ENCODE assay signal across 8 cellular contexts in genomic region chr3:129398803-129399144, GRCh38. TPM values are rescaled to one million over a fixed set of nuclear protein-coding genes. Genes with fewer than 3 reads are reported as not detected.
DNase-seq lines count a peak whose midpoint lies in the region; ATAC-seq, FAIRE-seq and TF ChIP-seq lines count a peak whose summit lies in the region.

No MANE protein-coding gene starts in this region.

- POLR2A ChIA-PET in activated CD8-positive, alpha-beta T cell treated with anti-CD3 and anti-CD28 coated beads for 36 hours (lab: Charles Lee): interaction anchor here (0.6 to 3.2 kb wide), 5 partner anchors 31 to 974 kb away, joined by 3 to 22 read pairs (median 4); a partner anchor contains a TSS

- peaks cover 19% of the 10 kb centered on the region for H3K36me3 Mint-ChIP-seq in activated CD8-positive, alpha-beta T cell treated with anti-CD3 and anti-CD28 coated beads for 36 hours (ENCODE audit: low read depth)

- DNase-seq in DMS 273 (lab: John Stamatoyannopoulos, UW; ENCODE audit: unreplicated experiment) (peak; percentile 60), DMS 273 treated with DMSO at 0.1 percent for 48 hours (lab: John Stamatoyannopoulos, UW) (no peak), fibroblast of villous mesenchyme (ENCODE audit: low read depth) (peak; percentile 47), pancreas (peak in 1 of 6 donors; percentile 58)
- peak; percentile 20 for DNase-seq in activated CD8-positive, alpha-beta T cell treated with anti-CD3 and anti-CD28 coated beads for 36 hours

- no peak for FAIRE-seq in pancreas (lab: Jason Lieb, UNC)

- H3K27ac Mint-ChIP-seq in activated CD8-positive, alpha-beta T cell treated with anti-CD3 and anti-CD28 coated beads for 36 hours: peak overlapping the region; percentile 98

- no peaks in the 10 kb centered on the region for H3K27me3 ChIP-seq in pancreas

- peak overlapping the region; percentile 92 for H3K4me3 Mint-ChIP-seq in activated CD8-positive, alpha-beta T cell treated with anti-CD3 and anti-CD28 coated beads for 36 hours

- peak overlapping the region; percentile 55 to 94 (median 90) for H3K27ac ChIP-seq in pancreas

- intact Hi-C loops in activated CD8-positive, alpha-beta T cell treated with anti-CD3 and anti-CD28 coated beads for 36 hours (cut with micrococcal nuclease): no loop called here
- intact Hi-C loops in pancreas (cut with DNase I): no loop called here

- no peaks in the 10 kb centered on the region for H3K27me3 Mint-ChIP-seq in activated CD8-positive, alpha-beta T cell treated with anti-CD3 and anti-CD28 coated beads for 36 hours

- ATAC-seq in HG03378 (IDR thresholded peaks at IDR 0.05; ENCODE audit: unreplicated experiment): peak; percentile 20
- peak; percentile 6 for ATAC-seq in activated CD8-positive, alpha-beta T cell treated with anti-CD3 and anti-CD28 coated beads for 36 hours
- ATAC-seq in pancreas: peak; percentile 26 to 54 (median 52)
- no peak for ATAC-seq in HG02610 (IDR thresholded peaks at IDR 0.05; ENCODE audit: unreplicated experiment)
- no peak for ATAC-seq in HG03095 (IDR thresholded peaks at IDR 0.05; ENCODE audit: unreplicated experiment)

- no peaks in the 10 kb centered on the region for H3K36me3 ChIP-seq in pancreas

- CTCF ChIA-PET in activated CD8-positive, alpha-beta T cell treated with anti-CD3 and anti-CD28 coated beads for 36 hours (lab: Charles Lee): interaction anchor here (0.7 to 2.8 kb wide), 6 partner anchors 14 to 82 kb away, joined by 3 to 14 read pairs (median 9); a partner anchor contains a TSS

- TF ChIP-seq CTCF in activated CD8-positive, alpha-beta T cell treated with anti-CD3 and anti-CD28 coated beads for 36 hours (IDR thresholded peaks at IDR 0.05): no peak
- TF ChIP-seq CTCF in fibroblast of villous mesenchyme (IDR thresholded peaks at IDR 0.05; ENCODE audit: insufficient read depth, low read depth, low read length) (no peak), pancreas (IDR thresholded peaks at IDR 0.05) (no peak)

- H3K9me3 Mint-ChIP-seq in activated CD8-positive, alpha-beta T cell treated with anti-CD3 and anti-CD28 coated beads for 36 hours: no peaks in the 10 kb centered on the region

- peaks cover 5 to 9% (median 6%) of the 10 kb centered on the region in 3 donors for H3K4me1 ChIP-seq in pancreas

- H3K4me3 ChIP-seq in fibroblast of villous mesenchyme (ENCODE audit: low read depth, low read length) (peak overlapping the region; percentile 82), pancreas (peak overlapping the region; percentile 66 to 90 (median 75))

- H3K9me3 ChIP-seq in pancreas: no peaks in the 10 kb centered on the region

- WGBS in pancreas, 2 donors: 0% methylated on average over 18 of the region's 18 CpGs

- H3K4me1 Mint-ChIP-seq in activated CD8-positive, alpha-beta T cell treated with anti-CD3 and anti-CD28 coated beads for 36 hours (ENCODE audit: low read depth): peaks cover 33% of the 10 kb centered on the region

RNA-seq across cellular contexts. Expression of gene EFCAB12, which starts 29.7 kb away (rescaled TPM):
- total RNA-seq in activated CD8-positive, alpha-beta T cell treated with anti-CD3 and anti-CD28 coated beads for 36 hours: under 1 TPM; 0.56 to 0.65 TPM
- total RNA-seq in fibroblast of villous mesenchyme (not detected in 2 replicates), pancreas (under 1 TPM; 0.43 to 0.95 (median 0.79) TPM)
- polyA plus RNA-seq in pancreas: 1 to 10 TPM; 1.7 to 2.0 TPM

RNA-seq across cellular contexts. Expression of gene MBD4, which starts 41.0 kb away (rescaled TPM):
- total RNA-seq in activated CD8-positive, alpha-beta T cell treated with anti-CD3 and anti-CD28 coated beads for 36 hours: 10 to 100 TPM; 38.9 to 44.5 TPM
- total RNA-seq in fibroblast of villous mesenchyme (30.0 and 32.0 TPM in 2 replicates), pancreas (10 to 100 TPM; 11.8 to 19.7 (median 15.0) TPM)
- 10 to 100 TPM in 1 of 2 donors, 1 to 10 TPM in 1; 8.4 to 16.0 TPM for polyA plus RNA-seq in pancreas

RNA-seq across cellular contexts. Expression of gene IFT122, which starts 41.2 kb away (rescaled TPM):
- total RNA-seq in activated CD8-positive, alpha-beta T cell treated with anti-CD3 and anti-CD28 coated beads for 36 hours: 10 to 100 TPM; 18.9 to 20.4 TPM
- total RNA-seq in fibroblast of villous mesenchyme: 19.9 and 21.3 TPM in 2 replicates
- 10 to 100 TPM; 15.3 to 25.6 (median 20.9) TPM for total RNA-seq in pancreas
- 10 to 100 TPM; 19.8 to 37.1 TPM for polyA plus RNA-seq in pancreas

Comparison
In these comparisons a context has a peak if more than half of its experiments do, and no peak if none do; other contexts are left out.
1. ATAC-seq: peak in HG03378 (single experiment), activated CD8-positive, alpha-beta T cell treated with anti-CD3 and anti-CD28 coated beads for 36 hours (single experiment) and pancreas (4 of 4); none in HG02610 (single experiment) and HG03095 (single experiment).